ENCODE assay signal across 17 cellular contexts in genomic region chr6:43338243-43338642, GRCh38. TPM values are rescaled to one million over a fixed set of nuclear protein-coding genes. Genes with fewer than 3 reads are reported as not detected.
A peak's percentile ranks its signal among the peaks of the same experiment; 100 is the strongest.
DNase-seq lines count a peak whose midpoint lies in the region; ATAC-seq lines count a peak whose summit lies in the region.
"Had no signal": no experiment of that assay in that cellular context is flagged by ENCODE, and none has a peak within 500 bp of the region (broad histone marks: within the 10 kb centered on the region; RNA-seq: fewer than 3 reads in every experiment).

No MANE protein-coding gene starts in this region.

- DNase-seq in T-helper 2 cell treated with Interferon-gamma antibody and Interleukin-4, amounts not matched to agents 5 μg/mL and 100 μg/mL, for 36 hours (ENCODE audit: low spot score) = no peak
- DNase-seq in T-helper 2 cell (no peak), immature natural killer cell (no peak), anterior cingulate cortex (lab: John Stamatoyannopoulos, UW) (no peak)
- DNase-seq in stimulated activated CD4-positive, alpha-beta T cell treated with anti-CD3 and anti-CD28 coated beads, Interleukin-4, amount 100 ng/mL, for 1 hour = no peak
- DNase-seq: activated CD4-positive, CD25-positive, alpha-beta regulatory T cell treated with anti-CD3 and anti-CD28 coated beads, Interleukin-2, amount 50 U/mL, for 72 hours; activated naive CD4-positive, alpha-beta T cell treated with Interleukin-2 at 50 U/mL for 16 hours; DMS79 treated with DMSO at 0.1 percent for 48 hours; left ventricle myocardium superior; NCI-H524; SJCRH30; stomach had no signal

- H3K9me3 Mint-ChIP-seq in T-helper 2 cell treated with Interferon-gamma antibody and Interleukin-4, amounts not matched to agents 5 μg/mL and 100 μg/mL, for 36 hours = no peaks in the 10 kb centered on the region
- H3K9me3 Mint-ChIP-seq in immature natural killer cell = no peaks in the 10 kb centered on the region

- H3K4me1 Mint-ChIP-seq in T-helper 2 cell treated with Interferon-gamma antibody and Interleukin-4, amounts not matched to agents 5 μg/mL and 100 μg/mL, for 36 hours (ENCODE audit: low read depth) = peaks cover 6% of the 10 kb centered on the region
- no peaks in the 10 kb centered on the region for H3K4me1 Mint-ChIP-seq in immature natural killer cell

- H3K36me3 Mint-ChIP-seq in T-helper 2 cell treated with Interferon-gamma antibody and Interleukin-4, amounts not matched to agents 5 μg/mL and 100 μg/mL, for 36 hours (ENCODE audit: low read depth) = peaks cover 30% of the 10 kb centered on the region
- H3K36me3 Mint-ChIP-seq in immature natural killer cell = peaks cover 32 to 68% (median 48%) of the 10 kb centered on the region in 3 donors

- H3K27me3 Mint-ChIP-seq in T-helper 2 cell treated with Interferon-gamma antibody and Interleukin-4, amounts not matched to agents 5 μg/mL and 100 μg/mL, for 36 hours (ENCODE audit: low read depth) = no peaks in the 10 kb centered on the region
- H3K27me3 Mint-ChIP-seq in immature natural killer cell (ENCODE audit: low read depth in 3 of 3) = no peaks in the 10 kb centered on the region

- ATAC-seq in GM21515 (IDR thresholded peaks at IDR 0.05; ENCODE audit: unreplicated experiment) (peak; percentile 52), HG03196 (IDR thresholded peaks at IDR 0.05; ENCODE audit: unreplicated experiment) (peak; percentile 47), HG03095 (IDR thresholded peaks at IDR 0.05; ENCODE audit: unreplicated experiment) (no peak)
- ATAC-seq: A549, gastroesophageal sphincter, left ventricle myocardium superior had no signal

- peak overlapping the region; percentile 6 for H3K27ac Mint-ChIP-seq in T-helper 2 cell treated with Interferon-gamma antibody and Interleukin-4, amounts not matched to agents 5 μg/mL and 100 μg/mL, for 36 hours
- H3K27ac Mint-ChIP-seq in immature natural killer cell = peak overlapping the region in 4 of 6 donors; percentile 11 to 81 (median 28)

- no peak overlapping the region for H3K4me3 Mint-ChIP-seq in T-helper 2 cell treated with Interferon-gamma antibody and Interleukin-4, amounts not matched to agents 5 μg/mL and 100 μg/mL, for 36 hours
- no peak overlapping the region for H3K4me3 Mint-ChIP-seq in immature natural killer cell

RNA-seq across cellular contexts. Expression of gene CRIP3, which starts 29.6 kb away (rescaled TPM):
- 1 to 10 TPM in 1 of 3 donors, under 1 TPM in 2; 0.26 to 1.3 (median 0.35) TPM for polyA plus RNA-seq in immature natural killer cell

RNA-seq across cellular contexts. Expression of gene ZNF318, which starts 31.2 kb away (rescaled TPM):
- polyA plus RNA-seq in immature natural killer cell = 1 to 10 TPM in 2 of 3 donors, under 1 TPM in 1; 0.94 to 9.6 (median 5.7) TPM

RNA-seq across cellular contexts. Expression of gene SLC22A7, which starts 40.2 kb away (rescaled TPM):
- not detected for polyA plus RNA-seq in immature natural killer cell
- polyA plus RNA-seq: A549, stomach had no signal
